ENCODE assay signal across 1 cellular context in genomic region chr10:34743804-34744203, GRCh38.
TF ChIP-seq lines count a peak whose summit lies in the region.

No MANE protein-coding gene starts in this region.

TF ChIP-seq in H1, 55 proteins besides CTCF, POLR2A, EP300 and RAD21 (continued from another document):
- TF ChIP-seq, protein P1, sequence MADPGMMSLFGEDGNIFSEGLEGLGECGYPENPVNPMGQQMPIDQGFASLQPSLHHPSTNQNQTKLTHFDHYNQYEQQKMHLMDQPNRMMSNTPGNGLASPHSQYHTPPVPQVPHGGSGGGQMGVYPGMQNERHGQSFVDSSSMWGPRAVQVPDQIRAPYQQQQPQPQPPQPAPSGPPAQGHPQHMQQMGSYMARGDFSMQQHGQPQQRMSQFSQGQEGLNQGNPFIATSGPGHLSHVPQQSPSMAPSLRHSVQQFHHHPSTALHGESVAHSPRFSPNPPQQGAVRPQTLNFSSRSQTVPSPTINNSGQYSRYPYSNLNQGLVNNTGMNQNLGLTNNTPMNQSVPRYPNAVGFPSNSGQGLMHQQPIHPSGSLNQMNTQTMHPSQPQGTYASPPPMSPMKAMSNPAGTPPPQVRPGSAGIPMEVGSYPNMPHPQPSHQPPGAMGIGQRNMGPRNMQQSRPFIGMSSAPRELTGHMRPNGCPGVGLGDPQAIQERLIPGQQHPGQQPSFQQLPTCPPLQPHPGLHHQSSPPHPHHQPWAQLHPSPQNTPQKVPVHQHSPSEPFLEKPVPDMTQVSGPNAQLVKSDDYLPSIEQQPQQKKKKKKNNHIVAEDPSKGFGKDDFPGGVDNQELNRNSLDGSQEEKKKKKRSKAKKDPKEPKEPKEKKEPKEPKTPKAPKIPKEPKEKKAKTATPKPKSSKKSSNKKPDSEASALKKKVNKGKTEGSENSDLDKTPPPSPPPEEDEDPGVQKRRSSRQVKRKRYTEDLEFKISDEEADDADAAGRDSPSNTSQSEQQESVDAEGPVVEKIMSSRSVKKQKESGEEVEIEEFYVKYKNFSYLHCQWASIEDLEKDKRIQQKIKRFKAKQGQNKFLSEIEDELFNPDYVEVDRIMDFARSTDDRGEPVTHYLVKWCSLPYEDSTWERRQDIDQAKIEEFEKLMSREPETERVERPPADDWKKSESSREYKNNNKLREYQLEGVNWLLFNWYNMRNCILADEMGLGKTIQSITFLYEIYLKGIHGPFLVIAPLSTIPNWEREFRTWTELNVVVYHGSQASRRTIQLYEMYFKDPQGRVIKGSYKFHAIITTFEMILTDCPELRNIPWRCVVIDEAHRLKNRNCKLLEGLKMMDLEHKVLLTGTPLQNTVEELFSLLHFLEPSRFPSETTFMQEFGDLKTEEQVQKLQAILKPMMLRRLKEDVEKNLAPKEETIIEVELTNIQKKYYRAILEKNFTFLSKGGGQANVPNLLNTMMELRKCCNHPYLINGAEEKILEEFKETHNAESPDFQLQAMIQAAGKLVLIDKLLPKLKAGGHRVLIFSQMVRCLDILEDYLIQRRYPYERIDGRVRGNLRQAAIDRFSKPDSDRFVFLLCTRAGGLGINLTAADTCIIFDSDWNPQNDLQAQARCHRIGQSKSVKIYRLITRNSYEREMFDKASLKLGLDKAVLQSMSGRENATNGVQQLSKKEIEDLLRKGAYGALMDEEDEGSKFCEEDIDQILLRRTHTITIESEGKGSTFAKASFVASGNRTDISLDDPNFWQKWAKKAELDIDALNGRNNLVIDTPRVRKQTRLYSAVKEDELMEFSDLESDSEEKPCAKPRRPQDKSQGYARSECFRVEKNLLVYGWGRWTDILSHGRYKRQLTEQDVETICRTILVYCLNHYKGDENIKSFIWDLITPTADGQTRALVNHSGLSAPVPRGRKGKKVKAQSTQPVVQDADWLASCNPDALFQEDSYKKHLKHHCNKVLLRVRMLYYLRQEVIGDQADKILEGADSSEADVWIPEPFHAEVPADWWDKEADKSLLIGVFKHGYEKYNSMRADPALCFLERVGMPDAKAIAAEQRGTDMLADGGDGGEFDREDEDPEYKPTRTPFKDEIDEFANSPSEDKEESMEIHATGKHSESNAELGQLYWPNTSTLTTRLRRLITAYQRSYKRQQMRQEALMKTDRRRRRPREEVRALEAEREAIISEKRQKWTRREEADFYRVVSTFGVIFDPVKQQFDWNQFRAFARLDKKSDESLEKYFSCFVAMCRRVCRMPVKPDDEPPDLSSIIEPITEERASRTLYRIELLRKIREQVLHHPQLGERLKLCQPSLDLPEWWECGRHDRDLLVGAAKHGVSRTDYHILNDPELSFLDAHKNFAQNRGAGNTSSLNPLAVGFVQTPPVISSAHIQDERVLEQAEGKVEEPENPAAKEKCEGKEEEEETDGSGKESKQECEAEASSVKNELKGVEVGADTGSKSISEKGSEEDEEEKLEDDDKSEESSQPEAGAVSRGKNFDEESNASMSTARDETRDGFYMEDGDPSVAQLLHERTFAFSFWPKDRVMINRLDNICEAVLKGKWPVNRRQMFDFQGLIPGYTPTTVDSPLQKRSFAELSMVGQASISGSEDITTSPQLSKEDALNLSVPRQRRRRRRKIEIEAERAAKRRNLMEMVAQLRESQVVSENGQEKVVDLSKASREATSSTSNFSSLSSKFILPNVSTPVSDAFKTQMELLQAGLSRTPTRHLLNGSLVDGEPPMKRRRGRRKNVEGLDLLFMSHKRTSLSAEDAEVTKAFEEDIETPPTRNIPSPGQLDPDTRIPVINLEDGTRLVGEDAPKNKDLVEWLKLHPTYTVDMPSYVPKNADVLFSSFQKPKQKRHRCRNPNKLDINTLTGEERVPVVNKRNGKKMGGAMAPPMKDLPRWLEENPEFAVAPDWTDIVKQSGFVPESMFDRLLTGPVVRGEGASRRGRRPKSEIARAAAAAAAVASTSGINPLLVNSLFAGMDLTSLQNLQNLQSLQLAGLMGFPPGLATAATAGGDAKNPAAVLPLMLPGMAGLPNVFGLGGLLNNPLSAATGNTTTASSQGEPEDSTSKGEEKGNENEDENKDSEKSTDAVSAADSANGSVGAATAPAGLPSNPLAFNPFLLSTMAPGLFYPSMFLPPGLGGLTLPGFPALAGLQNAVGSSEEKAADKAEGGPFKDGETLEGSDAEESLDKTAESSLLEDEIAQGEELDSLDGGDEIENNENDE (IDR thresholded peaks at IDR 0.05; ENCODE audit: insufficient replicate concordance, low read length) = no peak
- TF ChIP-seq RNF2 (IDR thresholded peaks at IDR 0.05; ENCODE audit: borderline replicate concordance, low read depth, low read length, missing control alignments, poor library complexity, severe bottlenecking) (no peak), SIN3A (conservative IDR thresholded peaks at IDR 0.05 in 1 of 2, IDR thresholded peaks at IDR 0.05 in 1 of 2; ENCODE audit: low read depth in 1 of 2, low read length in 2 of 2) (no peak)
TF ChIP-seq in H1: peak in this region for 0.
